ENCODE assay signal across 17 cellular contexts in the genomic region with DNA sequence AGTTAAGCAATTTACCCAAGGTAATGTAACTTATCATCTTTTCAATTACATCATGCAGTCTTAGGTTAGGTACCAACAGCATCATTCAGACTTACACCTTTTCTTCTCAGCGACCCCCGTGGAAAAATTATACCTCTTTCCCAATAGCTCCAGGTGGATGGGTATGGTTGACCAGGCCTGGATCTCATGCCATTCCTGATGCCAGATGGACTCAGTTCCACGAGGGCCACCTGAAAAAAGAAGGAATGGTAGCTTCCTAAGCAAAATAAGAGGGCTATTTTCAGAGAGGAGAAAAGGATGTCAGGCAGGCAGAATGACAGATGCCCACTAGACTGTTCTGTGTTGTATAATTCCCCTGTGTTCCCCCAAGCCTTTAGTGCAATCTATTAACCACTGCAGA.
"Had no signal": no experiment of that assay in that cellular context is flagged by ENCODE, and none has a peak within 500 bp of the region (broad histone marks: within the 10 kb centered on the region; RNA-seq: fewer than 3 reads in every experiment).

No MANE protein-coding gene starts in this region.

- H3K4me1 ChIP-seq: ascending aorta, prostate gland, tibial artery had no signal

- H3K9me3 ChIP-seq: ascending aorta, prostate gland, tibial artery had no signal

- H3K27ac Mint-ChIP-seq: T-helper 1 cell treated with Interleukin-12 subunit alpha and Interleukin-12 subunit beta and Interleukin-4 antibody, amounts not matched to agents 30 μg/mL and 1 μg/mL, for 36 hours had no signal

- H3K4me3 ChIP-seq: ascending aorta, lung, prostate gland, tibial artery had no signal

- H3K36me3 ChIP-seq: ascending aorta, prostate gland, tibial artery had no signal

- H3K27ac ChIP-seq: ascending aorta, prostate gland, tibial artery had no signal

- DNase-seq: activated CD8-positive, alpha-beta memory T cell treated with anti-CD3 and anti-CD28 coated beads for 24 hours; activated CD8-positive, alpha-beta memory T cell treated with anti-CD3 and anti-CD28 coated beads, Interleukin-2, amount 50 U/mL, for 48 hours; activated effector memory CD4-positive, alpha-beta T cell treated with anti-CD3 and anti-CD28 coated beads, Interleukin-2, amount 50 U/mL, for 16 hours; activated naive CD4-positive, alpha-beta T cell treated with anti-CD3 and anti-CD28 coated beads, Interleukin-2, amount 50 U/mL, for 16 hours; activated T-cell treated with anti-CD3 and anti-CD28 coated beads, Interleukin-2, amount 50 U/mL, for 48 hours; dermis blood vessel endothelial cell; foreskin melanocyte; hypothalamus; islet precursor cell; right cardiac atrium; stimulated activated CD4-positive, alpha-beta T cell treated with anti-CD3 and anti-CD28 coated beads, Interleukin-2, amount 100 ng/mL, for 24 hours; stimulated activated naive CD4-positive, alpha-beta T cell treated with Interleukin-2 at 50 U/mL for 16 hours; tibial artery had no signal

- H3K9me3 Mint-ChIP-seq: T-helper 1 cell treated with Interleukin-12 subunit alpha and Interleukin-12 subunit beta and Interleukin-4 antibody, amounts not matched to agents 30 μg/mL and 1 μg/mL, for 36 hours had no signal

- H3K27me3 ChIP-seq: ascending aorta, tibial artery had no signal

- H3K4me3 Mint-ChIP-seq: T-helper 1 cell treated with Interleukin-12 subunit alpha and Interleukin-12 subunit beta and Interleukin-4 antibody, amounts not matched to agents 30 μg/mL and 1 μg/mL, for 36 hours had no signal
